Comparison of ENCODE assay signal across 2 cellular contexts in the genomic region with DNA sequence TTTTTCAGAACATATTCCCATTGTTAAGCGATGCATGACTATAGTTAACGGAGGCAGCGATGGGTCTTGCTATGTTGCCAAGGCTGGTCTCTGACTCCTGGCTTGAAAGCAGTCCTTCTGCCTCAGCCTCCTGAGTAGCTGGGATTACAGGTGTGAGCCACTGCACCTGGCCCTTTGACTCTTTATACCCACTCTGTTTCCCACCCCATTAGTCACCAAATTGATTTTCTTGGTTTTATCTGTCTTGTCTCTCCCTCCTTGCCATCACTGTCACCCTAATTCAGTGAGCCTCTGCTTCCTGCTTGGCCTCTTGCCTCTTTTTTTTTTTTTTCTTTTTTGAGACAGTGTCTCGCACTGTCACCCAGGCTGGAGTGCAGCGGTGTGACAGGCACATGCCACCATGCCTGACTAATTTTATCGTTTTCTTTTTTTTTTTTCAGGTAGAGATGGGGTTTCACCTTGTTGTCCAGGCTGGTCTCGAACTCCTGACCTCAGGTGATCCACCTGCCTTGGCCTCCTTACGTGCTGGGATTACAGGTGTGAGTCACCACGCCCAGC.
TF ChIP-seq lines count a peak whose summit lies in the region.

No MANE protein-coding gene starts in this region.

TF ChIP-seq in HEK293, 187 proteins besides CTCF, POLR2A, EP300 and RAD21:
- no peak for TF ChIP-seq KLF1 (tag by site-specific recombination; IDR thresholded peaks at IDR 0.05)
- TF ChIP-seq, protein P1, sequence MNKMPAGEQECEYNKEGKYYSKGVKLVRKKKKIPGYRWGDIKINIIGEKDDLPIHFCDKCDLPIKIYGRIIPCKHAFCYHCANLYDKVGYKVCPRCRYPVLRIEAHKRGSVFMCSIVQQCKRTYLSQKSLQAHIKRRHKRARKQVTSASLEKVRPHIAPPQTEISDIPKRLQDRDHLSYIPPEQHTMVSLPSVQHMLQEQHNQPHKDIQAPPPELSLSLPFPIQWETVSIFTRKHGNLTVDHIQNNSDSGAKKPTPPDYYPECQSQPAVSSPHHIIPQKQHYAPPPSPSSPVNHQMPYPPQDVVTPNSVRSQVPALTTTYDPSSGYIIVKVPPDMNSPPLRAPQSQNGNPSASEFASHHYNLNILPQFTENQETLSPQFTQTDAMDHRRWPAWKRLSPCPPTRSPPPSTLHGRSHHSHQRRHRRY (tag by site-specific recombination; IDR thresholded peaks at IDR 0.05): no peak
- TF ChIP-seq ZNF157 (tag by site-specific recombination; IDR thresholded peaks at IDR 0.05): no peak
- no peak for TF ChIP-seq SP7 (tag by site-specific recombination; IDR thresholded peaks at IDR 0.05)
- TF ChIP-seq ZEB2 (tag by site-specific recombination; IDR thresholded peaks at IDR 0.05): 0 out of 2 replicates have a peak, but pooled peaks have one; percentile 28
- no peak for TF ChIP-seq ZNF585B (tag by site-specific recombination; IDR thresholded peaks at IDR 0.05)
- no peak for TF ChIP-seq KLF7 (tag by site-specific recombination; IDR thresholded peaks at IDR 0.05; ENCODE audit: borderline replicate concordance)
- no peak for TF ChIP-seq ZNF501 (tag by site-specific recombination; IDR thresholded peaks at IDR 0.05)

TF ChIP-seq in H1, 55 proteins besides CTCF, POLR2A, EP300 and RAD21:
- no peak for TF ChIP-seq SIN3A (conservative IDR thresholded peaks at IDR 0.05 in 1 of 2, IDR thresholded peaks at IDR 0.05 in 1 of 2; ENCODE audit: low read depth in 1 of 2, low read length in 2 of 2)
- no peak for TF ChIP-seq GABPA (IDR thresholded peaks at IDR 0.05; ENCODE audit: borderline replicate concordance, insufficient read depth, low read length)
- no peak for TF ChIP-seq TBP (IDR thresholded peaks at IDR 0.05; ENCODE audit: low read depth, low read length)
- TF ChIP-seq MAFK (IDR thresholded peaks at IDR 0.05; ENCODE audit: low read depth, low read length): no peak
- TF ChIP-seq TAF7 (optimal IDR thresholded peaks at IDR 0.05; ENCODE audit: borderline replicate concordance, low read depth, low read length): no peak
- no peak for TF ChIP-seq SP4 (IDR thresholded peaks at IDR 0.05; ENCODE audit: low read length)
- no peak for TF ChIP-seq SAP30 (IDR thresholded peaks at IDR 0.05; ENCODE audit: insufficient read depth, insufficient replicate concordance, low read length)
- TF ChIP-seq, protein P2, sequence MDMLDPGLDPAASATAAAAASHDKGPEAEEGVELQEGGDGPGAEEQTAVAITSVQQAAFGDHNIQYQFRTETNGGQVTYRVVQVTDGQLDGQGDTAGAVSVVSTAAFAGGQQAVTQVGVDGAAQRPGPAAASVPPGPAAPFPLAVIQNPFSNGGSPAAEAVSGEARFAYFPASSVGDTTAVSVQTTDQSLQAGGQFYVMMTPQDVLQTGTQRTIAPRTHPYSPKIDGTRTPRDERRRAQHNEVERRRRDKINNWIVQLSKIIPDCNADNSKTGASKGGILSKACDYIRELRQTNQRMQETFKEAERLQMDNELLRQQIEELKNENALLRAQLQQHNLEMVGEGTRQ (IDR thresholded peaks at IDR 0.05; ENCODE audit: low read length): no peak
- no peak for TF ChIP-seq ZNF274 (IDR thresholded peaks at IDR 0.05; ENCODE audit: borderline replicate concordance, extremely low read depth, low read length)
- TF ChIP-seq JUN (IDR thresholded peaks at IDR 0.05; ENCODE audit: low read depth, low read length): no peak
- no peak for TF ChIP-seq NRF1 (IDR thresholded peaks at IDR 0.05; ENCODE audit: low read depth, low read length)
- TF ChIP-seq KDM4A (IDR thresholded peaks at IDR 0.05; ENCODE audit: low read depth, low read length, severe bottlenecking): no peak
